ENCODE assay signal across 19 cellular contexts in the genomic region with DNA sequence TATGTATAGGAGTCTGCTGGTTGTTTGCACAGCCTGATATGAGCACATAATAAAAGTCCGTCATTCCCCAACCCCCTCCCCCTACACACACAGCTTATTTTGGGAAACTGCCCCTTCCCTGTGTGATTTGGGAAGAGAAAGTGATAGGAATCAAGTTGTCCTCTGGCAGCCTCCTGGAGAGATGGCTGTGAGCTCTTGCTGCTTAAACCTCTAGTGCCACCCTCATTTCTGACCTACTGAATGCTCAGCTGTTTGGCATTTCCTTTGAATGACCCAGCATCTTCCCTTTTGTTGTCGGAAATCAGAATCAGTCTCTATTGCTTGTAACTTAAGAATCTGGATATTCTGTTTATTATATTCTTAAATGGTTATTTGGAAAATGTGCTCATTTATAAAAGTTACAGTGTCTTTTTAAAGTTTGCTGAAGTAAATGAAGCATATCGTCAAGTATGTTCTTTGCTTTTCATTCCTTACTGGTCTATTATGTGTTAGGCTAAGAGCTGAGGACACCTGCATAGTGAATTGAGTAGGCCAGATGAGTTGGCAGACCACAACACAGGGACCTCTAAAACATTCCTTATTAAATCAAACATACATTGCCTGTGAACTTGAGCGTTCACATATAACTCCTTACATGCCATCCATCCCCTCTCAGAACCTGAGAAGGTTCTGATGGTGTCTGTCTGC. TPM values are rescaled to one million over a fixed set of nuclear protein-coding genes. Genes with fewer than 3 reads are reported as not detected.
DNase-seq lines count a peak whose midpoint lies in the region; ATAC-seq and TF ChIP-seq lines count a peak whose summit lies in the region.
"Had no signal": no experiment of that assay in that cellular context is flagged by ENCODE, and none has a peak within 500 bp of the region (broad histone marks: within the 10 kb centered on the region; RNA-seq: fewer than 3 reads in every experiment).

No MANE protein-coding gene starts in this region.

- H2AFZ ChIP-seq in GM23338: no peak overlapping the region

- peaks cover 0 to 10% (median 8%) of the 10 kb centered on the region in 5 donors for H3K4me1 ChIP-seq in subcutaneous abdominal adipose tissue (ENCODE audit: control insufficient read depth in 5 of 5, insufficient read depth in 5 of 5, low read length in 5 of 5)
- no peaks in the 10 kb centered on the region for H3K4me1 ChIP-seq in GM23338 (ENCODE audit: insufficient read depth)

- no peaks in the 10 kb centered on the region for H3K9me2 ChIP-seq in GM23338 (ENCODE audit: insufficient read depth)

- peak; percentile 17 to 24 for ATAC-seq in activated T-cell treated with anti-CD3 and anti-CD28 coated beads, Interleukin-2, amount 50 U/mL, for 72 hours (replicated peaks in 1 of 2)
- no peak for ATAC-seq in GM23338
- ATAC-seq: right cardiac atrium had no signal

- H3K79me2 ChIP-seq in GM23338 (replicated peaks; ENCODE audit: insufficient read depth): no peaks in the 10 kb centered on the region

- no peaks in the 10 kb centered on the region for H3K9me3 ChIP-seq in subcutaneous abdominal adipose tissue (ENCODE audit: control insufficient read depth in 5 of 5, low read length in 5 of 5)
- H3K9me3 ChIP-seq: stomach had no signal

- no peak overlapping the region for H3K9ac ChIP-seq in subcutaneous abdominal adipose tissue (ENCODE audit: low read length in 5 of 5)
- H3K9ac ChIP-seq: KMS-11 had no signal

- no peak overlapping the region for H3K4me2 ChIP-seq in GM23338
- H3K4me2 ChIP-seq: KMS-11 had no signal

- H3K4me3 Mint-ChIP-seq in activated T-cell treated with anti-CD3 and anti-CD28 coated beads, Interleukin-2, amount 50 U/mL, for 72 hours: no peak overlapping the region
- H3K4me3 Mint-ChIP-seq in activated T-cell treated with anti-CD3 and anti-CD28 coated beads, Interleukin-2, amount 50 U/mL, for 24 hours: no peak overlapping the region
- H3K4me3 Mint-ChIP-seq in GM23338: no peak overlapping the region
- H3K4me3 Mint-ChIP-seq: activated naive CD4-positive, alpha-beta T cell treated with anti-CD3 and anti-CD28 coated beads, Interleukin-2, amount 50 U/mL, for 24 hours; mesothelial cell of epicardium had no signal

- H3K36me3 Mint-ChIP-seq in activated T-cell treated with anti-CD3 and anti-CD28 coated beads, Interleukin-2, amount 50 U/mL, for 72 hours (ENCODE audit: insufficient read depth in 2 of 2): no peaks in the 10 kb centered on the region
- H3K36me3 Mint-ChIP-seq in activated T-cell treated with anti-CD3 and anti-CD28 coated beads, Interleukin-2, amount 50 U/mL, for 24 hours (ENCODE audit: low read depth): peaks cover 6% of the 10 kb centered on the region
- H3K36me3 Mint-ChIP-seq in GM23338 (ENCODE audit: low read depth): peaks cover 12% of the 10 kb centered on the region

- no peak overlapping the region for H3K27ac Mint-ChIP-seq in activated T-cell treated with anti-CD3 and anti-CD28 coated beads, Interleukin-2, amount 50 U/mL, for 72 hours
- no peak overlapping the region for H3K27ac Mint-ChIP-seq in activated T-cell treated with anti-CD3 and anti-CD28 coated beads, Interleukin-2, amount 50 U/mL, for 24 hours
- no peak overlapping the region for H3K27ac Mint-ChIP-seq in GM23338
- H3K27ac Mint-ChIP-seq: activated naive CD4-positive, alpha-beta T cell treated with anti-CD3 and anti-CD28 coated beads, Interleukin-2, amount 50 U/mL, for 24 hours; mesothelial cell of epicardium had no signal

- peak overlapping the region; percentile 95 for H3K27ac ChIP-seq in VCaP
- peak overlapping the region; percentile 33 for H3K27ac ChIP-seq in subcutaneous abdominal adipose tissue (ENCODE audit: low read depth, low read length)
- H3K27ac ChIP-seq in GM23338 (ENCODE audit: low read depth): no peak overlapping the region
- H3K27ac ChIP-seq: KMS-11 had no signal

- H3K36me3 ChIP-seq in subcutaneous abdominal adipose tissue (ENCODE audit: control insufficient read depth in 5 of 5, insufficient read depth in 5 of 5, low read length in 5 of 5) (peaks cover 2 to 17% (median 10%) of the 10 kb centered on the region in 5 donors), GM23338 (ENCODE audit: insufficient read depth) (peaks cover 9% of the 10 kb centered on the region; the same call in 1 of the 2 replicates)

- H3K9me3 Mint-ChIP-seq in activated T-cell treated with anti-CD3 and anti-CD28 coated beads, Interleukin-2, amount 50 U/mL, for 72 hours: no peaks in the 10 kb centered on the region
- H3K9me3 Mint-ChIP-seq in activated T-cell treated with anti-CD3 and anti-CD28 coated beads, Interleukin-2, amount 50 U/mL, for 24 hours: no peaks in the 10 kb centered on the region
- no peaks in the 10 kb centered on the region for H3K9me3 Mint-ChIP-seq in GM23338
- H3K9me3 Mint-ChIP-seq: activated naive CD4-positive, alpha-beta T cell treated with anti-CD3 and anti-CD28 coated beads, Interleukin-2, amount 50 U/mL, for 24 hours; CD8-positive, alpha-beta memory T cell; mesothelial cell of epicardium had no signal

- DNase-seq in activated T-cell treated with anti-CD3 and anti-CD28 coated beads, Interleukin-2, amount 50 U/mL, for 72 hours: no peak
- no peak for DNase-seq in activated T-cell treated with anti-CD3 and anti-CD28 coated beads, Interleukin-2, amount 50 U/mL, for 24 hours
- DNase-seq in fibroblast of peridontal ligament (ENCODE audit: extremely low read depth) (peak; percentile 23), NCI-H146 (lab: John Stamatoyannopoulos, UW) (no peak), GM23338 (ENCODE audit: low spot score) (no peak)
- no peak for DNase-seq in activated effector memory CD4-positive, alpha-beta T cell treated with anti-CD3 and anti-CD28 coated beads, Interleukin-2, amount 50 U/mL, for 16 hours
- DNase-seq: ACHN; CD8-positive, alpha-beta memory T cell; effector memory CD4-positive, alpha-beta T cell; left cardiac atrium; NCI-H1105 treated with DMSO at 0.1 percent for 48 hours; NCI-H2171 treated with DMSO at 0.1 percent for 48 hours; stomach had no signal

- no peaks in the 10 kb centered on the region for H3F3A ChIP-seq in GM23338 (replicated peaks; ENCODE audit: low read depth)

- TF ChIP-seq CTCF in VCaP (conservative IDR thresholded peaks at IDR 0.05): no peak
- no peak for TF ChIP-seq CTCF in GM23338 (conservative IDR thresholded peaks at IDR 0.05; ENCODE audit: low read depth in 2 of 2)

- H3K4me1 Mint-ChIP-seq in activated T-cell treated with anti-CD3 and anti-CD28 coated beads, Interleukin-2, amount 50 U/mL, for 72 hours (ENCODE audit: low read depth): peaks cover 20% of the 10 kb centered on the region
- peaks cover 22% of the 10 kb centered on the region for H3K4me1 Mint-ChIP-seq in activated T-cell treated with anti-CD3 and anti-CD28 coated beads, Interleukin-2, amount 50 U/mL, for 24 hours (ENCODE audit: low read depth)
- H3K4me1 Mint-ChIP-seq in GM23338: peaks cover 10% of the 10 kb centered on the region; the same call in 2 of the 3 replicates

- H3K27me3 ChIP-seq in subcutaneous abdominal adipose tissue (ENCODE audit: control insufficient read depth in 5 of 5, insufficient read depth in 4 of 5, low read length in 5 of 5) (no peaks in the 10 kb centered on the region), GM23338 (ENCODE audit: insufficient read depth) (no peaks in the 10 kb centered on the region)
- H3K27me3 ChIP-seq: stomach had no signal

- no peaks in the 10 kb centered on the region for H3K27me3 Mint-ChIP-seq in activated T-cell treated with anti-CD3 and anti-CD28 coated beads, Interleukin-2, amount 50 U/mL, for 72 hours (ENCODE audit: low read depth)
- H3K27me3 Mint-ChIP-seq in activated T-cell treated with anti-CD3 and anti-CD28 coated beads, Interleukin-2, amount 50 U/mL, for 24 hours: no peaks in the 10 kb centered on the region
- H3K27me3 Mint-ChIP-seq in GM23338 (ENCODE audit: insufficient read depth, low read depth, poor library complexity): peaks cover 7% of the 10 kb centered on the region
- H3K27me3 Mint-ChIP-seq: activated naive CD4-positive, alpha-beta T cell treated with anti-CD3 and anti-CD28 coated beads, Interleukin-2, amount 50 U/mL, for 24 hours; CD8-positive, alpha-beta memory T cell had no signal

- H3K4me3 ChIP-seq in subcutaneous abdominal adipose tissue (ENCODE audit: low read depth in 1 of 5, low read length in 5 of 5): no peak overlapping the region
- H3K4me3 ChIP-seq in GM23338: no peak overlapping the region
- H3K4me3 ChIP-seq: stomach had no signal

- H4K20me1 ChIP-seq in GM23338 (replicated peaks; ENCODE audit: insufficient read depth): no peaks in the 10 kb centered on the region; the same call in 1 of the 2 replicates

TF ChIP-seq in GM23338, 12 proteins besides CTCF, POLR2A, EP300 and RAD21 (continues in another document):
- TF ChIP-seq CREB1 (CRISPR knock-in tag; IDR thresholded peaks at IDR 0.05; ENCODE audit: low read depth) (no peak), STAT1 (IDR thresholded peaks at IDR 0.05; ENCODE audit: unreplicated experiment) (no peak)

RNA-seq across cellular contexts. Expression of a gene that starts 5.5 kb away (rescaled TPM):
- 1 to 10 TPM; 2.8 to 3.4 TPM for total RNA-seq in activated T-cell treated with anti-CD3 and anti-CD28 coated beads, Interleukin-2, amount 50 U/mL, for 72 hours
- total RNA-seq in GM23338 (2014; rRNA removed; shearing (Covaris generic)): 2.6 and 3.1 TPM in 2 replicates
- polyA plus RNA-seq in GM23338 (2016; fragmentation: Nextera tagmentation; extraction: Ambion mirVana): 2.4 and 3.7 TPM in 2 replicates

RNA-seq across cellular contexts. Expression of a gene that starts 5.6 kb away (rescaled TPM):
- 10 to 100 TPM; 22.4 to 34.1 TPM for total RNA-seq in activated T-cell treated with anti-CD3 and anti-CD28 coated beads, Interleukin-2, amount 50 U/mL, for 72 hours
- 35.3 and 36.3 TPM in 2 replicates for total RNA-seq in GM23338 (2014; rRNA removed; shearing (Covaris generic))
- 21.8 and 23.8 TPM in 2 replicates for polyA plus RNA-seq in GM23338 (2016; fragmentation: Nextera tagmentation; extraction: Ambion mirVana)
